8 cellular contexts compared by ENCODE assay signal in the genomic region with DNA sequence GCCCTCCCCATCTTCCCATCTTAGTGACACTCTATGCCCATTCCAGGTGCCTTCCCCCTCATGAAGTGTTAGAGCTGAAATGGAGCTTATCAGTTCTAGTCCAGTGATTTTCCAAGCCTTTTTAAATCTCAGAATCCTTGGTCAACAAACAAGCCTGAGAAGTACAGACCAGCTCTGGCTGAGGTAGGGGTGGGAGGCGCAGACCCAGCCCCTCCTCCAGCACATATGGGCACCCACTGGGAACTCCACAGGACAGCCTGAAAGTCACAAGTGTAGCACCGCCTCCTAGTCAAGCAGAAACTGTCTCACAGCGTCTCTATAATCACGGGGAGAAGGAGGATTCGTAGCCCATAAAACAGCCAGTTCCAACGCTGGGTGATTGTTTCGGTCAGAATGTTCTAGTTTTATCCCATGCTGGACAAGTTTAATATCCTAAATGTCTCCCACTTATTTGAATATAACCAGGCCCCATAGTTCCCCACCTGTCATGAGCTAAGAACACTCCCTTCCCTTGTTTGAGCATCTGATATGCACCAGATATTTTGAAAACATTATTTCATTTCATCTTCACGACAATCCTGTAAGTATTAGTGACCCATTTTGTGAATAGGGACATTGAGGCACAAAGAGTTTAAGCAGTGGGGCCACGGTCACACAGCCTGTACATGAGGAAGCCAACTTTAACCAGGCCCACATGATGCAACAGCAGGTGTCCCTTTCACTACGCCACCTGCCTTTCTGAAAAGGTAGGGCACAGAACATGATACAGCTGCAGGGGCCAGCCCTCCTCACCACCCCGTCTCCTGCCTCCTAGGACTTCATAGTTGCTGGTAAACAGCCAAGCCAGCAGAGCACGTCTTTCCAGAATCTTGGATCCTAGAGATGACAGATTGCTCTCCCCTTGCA. TPM values are rescaled to one million over a fixed set of nuclear protein-coding genes. Genes with fewer than 3 reads are reported as not detected.
DNase-seq lines count a peak whose midpoint lies in the region; ATAC-seq, FAIRE-seq and TF ChIP-seq lines count a peak whose summit lies in the region.

No MANE protein-coding gene starts in this region.

- FAIRE-seq in small intestine (lab: Jason Lieb, UNC), result no peak

- CTCF ChIA-PET in OCI-LY7 (lab: Charles Lee; ENCODE audit: unreplicated experiment), result interaction anchor here (0.7 to 3.0 kb wide), 7 partner anchors 8 to 464 kb away, joined by 3 to 14 read pairs (median 4); a partner anchor contains a TSS

- H4K20me1 ChIP-seq in OCI-LY7 (ENCODE audit: insufficient read depth, low read length), result no peaks in the 10 kb centered on the region

- BruUV-seq in OCI-LY7 (replicated peaks; lab: Mats Ljungman, UMichigan), result no TSS peak

- H3K4me1 ChIP-seq in OCI-LY7 (ENCODE audit: insufficient read depth, low read length, poor library complexity, severe bottlenecking), result peaks cover 13% of the 10 kb centered on the region
- peaks cover 0 to 11% of the 10 kb centered on the region in 2 donors for H3K4me1 ChIP-seq in small intestine (ENCODE audit: control insufficient read depth in 2 of 2, insufficient read depth in 1 of 2, low read depth in 1 of 2, low read length in 1 of 2)

- POLR2A ChIA-PET in OCI-LY7 (lab: Charles Lee), result interaction anchor here (0.5 to 2.1 kb wide), 11 partner anchors 9 to 691 kb away, joined by 3 to 10 read pairs (median 4); a partner anchor contains a TSS

- intact Hi-C loops in OCI-LY7 (cut with micrococcal nuclease; ENCODE audit: unreplicated experiment), result loop anchor here (1.0 kb wide), 2 partner anchors 82 to 306 kb away; a partner anchor contains a TSS

- peak; percentile 46 for ATAC-seq in GM18858 (IDR thresholded peaks at IDR 0.05; ENCODE audit: unreplicated experiment)
- peak; percentile 63 for ATAC-seq in HG03175 (IDR thresholded peaks at IDR 0.05; ENCODE audit: unreplicated experiment)

- DNase-seq in AG09309 (ENCODE audit: low read depth) (no peak), OCI-LY7 (ENCODE audit: low spot score) (peak; percentile 86), epithelial cell of proximal tubule (ENCODE audit: low read depth) (no peak), small intestine (peak; percentile 46), HCEC 1CT (no peak)
- no peak for DNase-seq in activated CD4-positive, CD25-positive, alpha-beta regulatory T cell treated with anti-CD3 and anti-CD28 coated beads, Interleukin-2, amount 50 U/mL, for 72 hours

- H3K9me2 ChIP-seq in OCI-LY7 (ENCODE audit: insufficient read depth, low read length), result no peaks in the 10 kb centered on the region

- H3K4me3 ChIP-seq in AG09309 (ENCODE audit: control insufficient read depth, low read depth, low read length), result no peak overlapping the region
- no peak overlapping the region for H3K4me3 ChIP-seq in OCI-LY7 (ENCODE audit: low read depth, low read length, poor library complexity, severe bottlenecking)
- H3K4me3 ChIP-seq in epithelial cell of proximal tubule (ENCODE audit: low read depth, low read length), result no peak overlapping the region
- no peak overlapping the region for H3K4me3 ChIP-seq in small intestine (ENCODE audit: low read depth in 1 of 2, low read length in 2 of 2)

- no peak overlapping the region for H3K4me2 ChIP-seq in OCI-LY7 (ENCODE audit: low read length)

- peak overlapping the region; percentile 45 for H3K27ac ChIP-seq in OCI-LY7 (ENCODE audit: low read depth, low read length, poor library complexity, severe bottlenecking)
- peak overlapping the region in 1 of 2 donors; percentile 62 for H3K27ac ChIP-seq in small intestine (ENCODE audit: low read depth in 1 of 2, low read length in 1 of 2)

- TF ChIP-seq CTCF in AG09309 (IDR thresholded peaks at IDR 0.05; ENCODE audit: control insufficient read depth, insufficient read depth, low read depth, low read length, missing control alignments) (peak; percentile 8), OCI-LY7 (conservative IDR thresholded peaks at IDR 0.05; ENCODE audit: low read length) (peak; percentile 73), epithelial cell of proximal tubule (conservative IDR thresholded peaks at IDR 0.05; ENCODE audit: low read depth, low read length) (peak; percentile 39)

- H3K79me2 ChIP-seq in OCI-LY7 (ENCODE audit: insufficient read depth, low read depth, low read length), result no peaks in the 10 kb centered on the region

- H3K27me3 ChIP-seq in small intestine (ENCODE audit: control insufficient read depth in 2 of 2, insufficient read depth in 2 of 2, low read length in 2 of 2), result no peaks in the 10 kb centered on the region

- peak overlapping the region; percentile 15; the same call in 1 of the 2 replicates for H2AFZ ChIP-seq in OCI-LY7 (ENCODE audit: low read length)

- 79 to 83% (median 83%) methylated on average over 12 of the region's 12 CpGs for WGBS in small intestine, 3 donors

- peaks cover 69% of the 10 kb centered on the region for H3K36me3 ChIP-seq in OCI-LY7 (ENCODE audit: insufficient read depth, low read length)
- peaks cover 2 to 6% of the 10 kb centered on the region in 2 donors for H3K36me3 ChIP-seq in small intestine (ENCODE audit: control insufficient read depth in 2 of 2, insufficient read depth in 2 of 2, low read length in 2 of 2)

- H3K9me3 ChIP-seq in OCI-LY7 (ENCODE audit: low read length) (no peaks in the 10 kb centered on the region), small intestine (ENCODE audit: control insufficient read depth, low read depth) (no peaks in the 10 kb centered on the region)

RNA-seq across cellular contexts. Expression of a gene that starts 40.1 kb away (rescaled TPM):
- 9.4 and 9.5 TPM in 2 replicates for total RNA-seq in OCI-LY7 (2014; rRNA removed; shearing (Covaris generic))
- total RNA-seq in OCI-LY7 (2022) (20.3 and 21.9 TPM in 2 replicates), epithelial cell of proximal tubule (31.3 and 37.8 TPM in 2 replicates)
- polyA plus RNA-seq in small intestine, result 10 to 100 TPM; 40.4 to 50.0 (median 40.9) TPM

Comparison
In these comparisons a context has a peak if more than half of its experiments do, and no peak if none do; other contexts are left out.
1. DNase-seq: peak in OCI-LY7 (single experiment) and small intestine (single experiment); none in AG09309 (single experiment), epithelial cell of proximal tubule (single experiment), HCEC 1CT (single experiment) and activated CD4-positive, CD25-positive, alpha-beta regulatory T cell treated with anti-CD3 and anti-CD28 coated beads, Interleukin-2, amount 50 U/mL, for 72 hours (single experiment).
2. CTCF ChIP-seq: peak in every context shown above with its lines; median percentile 73 in OCI-LY7; 39 in epithelial cell of proximal tubule; 8 in AG09309.